Comparison of ENCODE assay signal across 15 cellular contexts in the genomic region with DNA sequence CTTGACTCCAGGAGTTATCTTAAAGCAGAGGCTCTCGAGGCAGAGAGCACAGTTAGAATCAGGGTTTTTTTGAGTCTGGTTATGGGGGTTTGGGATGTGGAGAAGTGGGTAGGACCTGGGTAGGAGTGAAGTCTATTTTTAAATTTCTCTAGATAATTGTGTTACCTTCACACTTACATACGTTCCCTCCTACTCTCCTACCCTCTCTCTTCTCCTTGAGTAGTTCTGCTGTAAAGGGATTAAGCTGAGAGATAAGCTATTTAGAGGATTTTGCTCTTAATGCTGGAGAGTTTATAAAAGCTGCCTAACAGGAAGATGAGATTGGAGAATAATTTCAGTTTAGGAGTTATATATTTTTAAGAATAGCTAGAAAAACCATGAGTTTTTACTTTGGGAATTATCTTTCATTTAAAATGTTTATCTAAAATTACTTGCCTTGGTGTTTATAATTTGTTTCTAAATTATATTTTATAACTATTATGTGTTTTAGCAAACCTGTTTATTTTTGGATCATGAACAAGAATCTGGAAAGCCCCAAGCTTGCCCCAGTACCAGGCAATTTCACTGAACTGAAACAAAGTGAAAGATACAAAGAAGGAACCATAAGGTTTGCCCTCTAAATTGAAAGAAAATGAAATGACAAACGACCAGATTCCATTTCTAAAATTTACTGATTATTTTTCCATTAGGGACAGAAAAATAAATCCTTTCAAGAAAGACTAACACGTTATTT.
DNase-seq lines count a peak whose midpoint lies in the region; ATAC-seq and TF ChIP-seq lines count a peak whose summit lies in the region.
"Had no signal": no experiment of that assay in that cellular context is flagged by ENCODE, and none has a peak within 500 bp of the region (broad histone marks: within the 10 kb centered on the region; RNA-seq: fewer than 3 reads in every experiment).

No MANE protein-coding gene starts in this region.

- H3K36me3 ChIP-seq in mammary epithelial cell (ENCODE audit: insufficient read depth, low read length) (peaks cover 8% of the 10 kb centered on the region), thyroid gland (no peaks in the 10 kb centered on the region)

- H3K36me3 Mint-ChIP-seq in MCF 10A (ENCODE audit: insufficient read depth, unreplicated experiment) (peaks cover 18% of the 10 kb centered on the region), WTC11 (peaks cover 53% of the 10 kb centered on the region), mesothelial cell of epicardium (peaks cover 34% of the 10 kb centered on the region)
- H3K36me3 Mint-ChIP-seq in activated naive CD4-positive, alpha-beta T cell treated with anti-CD3 and anti-CD28 coated beads, Interleukin-2, amount 10 ng/mL, durations not matched to agents 7 days and 5 days = no peaks in the 10 kb centered on the region
- H3K36me3 Mint-ChIP-seq: activated naive CD8-positive, alpha-beta T cell treated with anti-CD3 and anti-CD28 coated beads, Interleukin-2, amount 10 ng/mL, durations not matched to agents 7 days and 5 days had no signal

- H3K4me3 Mint-ChIP-seq in MCF 10A (ENCODE audit: unreplicated experiment) = no peak overlapping the region
- H3K4me3 Mint-ChIP-seq in WTC11 = no peak overlapping the region
- no peak overlapping the region for H3K4me3 Mint-ChIP-seq in mesothelial cell of epicardium
- H3K4me3 Mint-ChIP-seq in activated naive CD4-positive, alpha-beta T cell treated with anti-CD3 and anti-CD28 coated beads, Interleukin-2, amount 10 ng/mL, durations not matched to agents 7 days and 5 days = no peak overlapping the region
- H3K4me3 Mint-ChIP-seq: activated naive CD8-positive, alpha-beta T cell treated with anti-CD3 and anti-CD28 coated beads, Interleukin-2, amount 10 ng/mL, durations not matched to agents 7 days and 5 days had no signal

- BruUV-seq in MCF 10A (replicated peaks; lab: Mats Ljungman, UMichigan) (no TSS peak), mammary epithelial cell (replicated peaks; lab: Mats Ljungman, UMichigan) (no TSS peak)

- no peaks in the 10 kb centered on the region for H3K79me2 ChIP-seq in mammary epithelial cell (ENCODE audit: insufficient read depth, low read length)
- H3K79me2 ChIP-seq: parathyroid adenoma had no signal

- TF ChIP-seq CTCF in MCF 10A (IDR thresholded peaks at IDR 0.05; ENCODE audit: unreplicated experiment) (no peak), mammary epithelial cell (conservative IDR thresholded peaks at IDR 0.05 in 1 of 2, IDR thresholded peaks at IDR 0.05 in 1 of 2; ENCODE audit: extremely low read depth in 1 of 2, insufficient read depth in 1 of 2, low read depth in 1 of 2, low read length in 2 of 2) (no peak), WTC11 (IDR thresholded peaks at IDR 0.05) (no peak), mesothelial cell of epicardium (IDR thresholded peaks at IDR 0.05; ENCODE audit: unreplicated experiment) (no peak), thyroid gland (IDR thresholded peaks at IDR 0.05) (no peak)

- CTCF ChIA-PET in MCF 10A (lab: Yijun Ruan, JAX) = no interaction called here
- CTCF ChIA-PET in mammary epithelial cell (lab: Charles Lee; ENCODE audit: low non-redundant PET) = no interaction called here
- CTCF ChIA-PET in WTC11 (lab: Charles Lee) = interaction anchor here (0.6 kb wide), 1 partner anchor 42 kb away, joined by 3 read pairs; no protein-coding TSS in a partner anchor
- CTCF ChIA-PET in activated naive CD4-positive, alpha-beta T cell treated with anti-CD3 and anti-CD28 coated beads, Interleukin-2, amount 10 ng/mL, durations not matched to agents 7 days and 5 days (lab: Charles Lee) = no interaction called here

- H2AFZ ChIP-seq in mammary epithelial cell (ENCODE audit: low read depth, low read length) = no peak overlapping the region
- H2AFZ ChIP-seq: parathyroid adenoma had no signal

- POLR2A ChIA-PET in MCF 10A (lab: Yijun Ruan, JAX) = interaction anchor here (0.7 kb wide), 1 partner anchor 1273 kb away, joined by 3 read pairs; no protein-coding TSS in a partner anchor
- POLR2A ChIA-PET in WTC11 (lab: Charles Lee) = no interaction called here

- H3K4me1 ChIP-seq in mammary epithelial cell (ENCODE audit: insufficient read depth, low read length) (no peaks in the 10 kb centered on the region), thyroid gland (peaks cover 40 to 66% of the 10 kb centered on the region in 2 donors)

- intact Hi-C loops in MCF 10A (cut with micrococcal nuclease) = no loop called here
- intact Hi-C loops in mammary epithelial cell (cut with micrococcal nuclease) = no loop called here
- intact Hi-C loops in thyroid gland (cut with DNase I) = no loop called here

- H3K4me3 ChIP-seq in mammary epithelial cell (replicated peaks in 1 of 3; ENCODE audit: insufficient read depth in 1 of 3, low read depth in 2 of 3, low read length in 3 of 3) (no peak overlapping the region), thyroid gland (replicated peaks in 1 of 3) (no peak overlapping the region)

- no peaks in the 10 kb centered on the region for H3K27me3 ChIP-seq in mammary epithelial cell (ENCODE audit: insufficient read depth, low read length)
- H3K27me3 ChIP-seq in thyroid gland = no peaks in the 10 kb centered on the region

- in situ Hi-C loops in mammary epithelial cell (cut with MboI; ENCODE audit: low sequenced_read_pairs in 2 of 2) = no loop called here

- H3K27ac ChIP-seq in mammary epithelial cell (ENCODE audit: insufficient read depth, low read depth, low read length) = no peak overlapping the region
- H3K27ac ChIP-seq in thyroid gland = peak overlapping the region; percentile 54 to 87 (median 80)
- H3K27ac ChIP-seq: parathyroid adenoma had no signal

- H3K27ac Mint-ChIP-seq in MCF 10A (ENCODE audit: low read depth, unreplicated experiment) (peak overlapping the region; percentile 35), WTC11 (peak overlapping the region; percentile 79), mesothelial cell of epicardium (peak overlapping the region; percentile 79)
- no peak overlapping the region for H3K27ac Mint-ChIP-seq in activated naive CD4-positive, alpha-beta T cell treated with anti-CD3 and anti-CD28 coated beads, Interleukin-2, amount 10 ng/mL, durations not matched to agents 7 days and 5 days
- H3K27ac Mint-ChIP-seq: activated naive CD8-positive, alpha-beta T cell treated with anti-CD3 and anti-CD28 coated beads, Interleukin-2, amount 10 ng/mL, durations not matched to agents 7 days and 5 days had no signal

- no peak overlapping the region for H3K9ac ChIP-seq in mammary epithelial cell (ENCODE audit: insufficient read depth, low read length)
- H3K9ac ChIP-seq: parathyroid adenoma had no signal

- WGBS in mammary epithelial cell (ENCODE audit: low coverage, missing lambda C conversion rate) = 86% methylated on average over 4 of the region's 4 CpGs
- 42 to 48% methylated on average over 4 of the region's 4 CpGs for WGBS in thyroid gland, 2 donors

- no peaks in the 10 kb centered on the region for H4K20me1 ChIP-seq in mammary epithelial cell (ENCODE audit: insufficient read depth, low read length)

- dilution Hi-C loops in mammary epithelial cell (cut with HindIII; ENCODE audit: low sequenced_read_pairs) = loop anchor here (5.0 kb wide), 1 partner anchor 34 kb away; no protein-coding TSS in a partner anchor

- DNase-seq in MCF 10A (ENCODE audit: unreplicated experiment) = no peak
- DNase-seq in mammary epithelial cell = no peak
- DNase-seq in WTC11 (ENCODE audit: low spot score) = no peak
- DNase-seq in mesothelial cell of epicardium (ENCODE audit: low spot score in 2 of 2, unreplicated experiment in 2 of 2) = no peak
- no peak for DNase-seq in thyroid gland
- DNase-seq in OCI-M2 (lab: John Stamatoyannopoulos, UW; ENCODE audit: unreplicated experiment) = no peak
- DNase-seq in activated naive CD4-positive, alpha-beta T cell treated with anti-CD3 and anti-CD28 coated beads, Interleukin-2, amount 10 ng/mL, durations not matched to agents 7 days and 5 days = no peak
- DNase-seq: activated naive CD8-positive, alpha-beta T cell treated with anti-CD3 and anti-CD28 coated beads, Interleukin-2, amount 10 ng/mL, durations not matched to agents 7 days and 5 days; DMS 273 treated with DMSO at 0.1 percent for 48 hours; effector CD4-positive, alpha-beta T cell; KG1; left colon; PC-3 had no signal

- TF ChIP-seq POLR2A in thyroid gland (IDR thresholded peaks at IDR 0.05) (no peak), GM18505 (IDR thresholded peaks at IDR 0.05; ENCODE audit: borderline replicate concordance, extremely low read depth, insufficient read depth, insufficient read length) (no peak)

- H3K27me3 Mint-ChIP-seq in MCF 10A (ENCODE audit: insufficient read depth, unreplicated experiment) (no peaks in the 10 kb centered on the region), WTC11 (ENCODE audit: low read depth) (no peaks in the 10 kb centered on the region), mesothelial cell of epicardium (ENCODE audit: low read depth) (no peaks in the 10 kb centered on the region)
- H3K27me3 Mint-ChIP-seq in activated naive CD4-positive, alpha-beta T cell treated with anti-CD3 and anti-CD28 coated beads, Interleukin-2, amount 10 ng/mL, durations not matched to agents 7 days and 5 days = peaks cover 8% of the 10 kb centered on the region

- ATAC-seq in WTC11 = no peak
- ATAC-seq in GM18505 (IDR thresholded peaks at IDR 0.05; ENCODE audit: unreplicated experiment) = no peak
- ATAC-seq: left colon, PC-3 had no signal

- H3K9me3 Mint-ChIP-seq in MCF 10A (ENCODE audit: unreplicated experiment) (no peaks in the 10 kb centered on the region), WTC11 (no peaks in the 10 kb centered on the region), mesothelial cell of epicardium (no peaks in the 10 kb centered on the region)
- no peaks in the 10 kb centered on the region for H3K9me3 Mint-ChIP-seq in activated naive CD4-positive, alpha-beta T cell treated with anti-CD3 and anti-CD28 coated beads, Interleukin-2, amount 10 ng/mL, durations not matched to agents 7 days and 5 days
- H3K9me3 Mint-ChIP-seq: activated naive CD8-positive, alpha-beta T cell treated with anti-CD3 and anti-CD28 coated beads, Interleukin-2, amount 10 ng/mL, durations not matched to agents 7 days and 5 days had no signal

- H3K9me3 ChIP-seq in mammary epithelial cell (replicated peaks; ENCODE audit: insufficient read depth, low read length) (no peaks in the 10 kb centered on the region), thyroid gland (no peaks in the 10 kb centered on the region)

- H3K4me1 Mint-ChIP-seq in MCF 10A (ENCODE audit: insufficient read depth, unreplicated experiment) (no peaks in the 10 kb centered on the region), WTC11 (peaks cover 49% of the 10 kb centered on the region), mesothelial cell of epicardium (peaks cover 24% of the 10 kb centered on the region)
- no peaks in the 10 kb centered on the region for H3K4me1 Mint-ChIP-seq in activated naive CD4-positive, alpha-beta T cell treated with anti-CD3 and anti-CD28 coated beads, Interleukin-2, amount 10 ng/mL, durations not matched to agents 7 days and 5 days
- H3K4me1 Mint-ChIP-seq: activated naive CD8-positive, alpha-beta T cell treated with anti-CD3 and anti-CD28 coated beads, Interleukin-2, amount 10 ng/mL, durations not matched to agents 7 days and 5 days had no signal

- no peak overlapping the region for H3K4me2 ChIP-seq in mammary epithelial cell (ENCODE audit: insufficient read depth, low read depth, low read length)

TF ChIP-seq in WTC11, 78 proteins besides CTCF, POLR2A, EP300 and RAD21 (continues in another document):
- TF ChIP-seq CREM (CRISPR knock-in tag; IDR thresholded peaks at IDR 0.05) (no peak), KAT7 (CRISPR knock-in tag; IDR thresholded peaks at IDR 0.05; ENCODE audit: borderline replicate concordance) (no peak)
